ENCODE assay signal across 18 cellular contexts in the genomic region with DNA sequence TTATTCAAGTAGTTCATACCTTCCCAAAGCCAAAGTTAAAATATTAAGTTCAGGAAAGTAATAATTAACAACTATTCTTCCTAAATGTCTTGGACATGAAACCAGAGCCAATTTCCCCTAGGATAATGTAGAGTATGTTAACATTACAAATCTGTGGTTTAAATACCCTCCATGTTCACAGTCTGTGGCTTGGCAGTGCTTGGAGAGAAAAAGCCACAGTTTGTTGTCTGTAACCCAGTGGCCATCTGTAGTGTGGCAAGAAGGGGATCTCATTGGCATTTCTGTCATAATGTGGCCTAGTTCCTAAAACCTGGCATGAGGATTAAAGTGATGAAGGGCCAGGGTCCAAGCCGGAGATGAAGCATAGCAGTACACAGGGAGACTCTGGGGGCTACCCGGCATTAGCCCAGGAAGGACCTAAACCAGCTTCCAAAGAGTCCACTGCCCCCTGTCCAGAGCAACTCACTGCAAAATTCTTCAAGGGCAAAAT.
"Had no signal": no experiment of that assay in that cellular context is flagged by ENCODE, and none has a peak within 500 bp of the region (broad histone marks: within the 10 kb centered on the region; RNA-seq: fewer than 3 reads in every experiment).

No MANE protein-coding gene starts in this region.

- H3K9me3 Mint-ChIP-seq: activated CD4-positive, alpha-beta memory T cell treated with anti-CD3 and anti-CD28 coated beads, Interleukin-2, amount 10 ng/mL, durations not matched to agents 7 days and 5 days; activated naive CD4-positive, alpha-beta T cell treated with anti-CD3 and anti-CD28 coated beads, Interleukin-2, amount 10 ng/mL, durations not matched to agents 7 days and 5 days; activated T-cell treated with anti-CD3 and anti-CD28 coated beads, Interleukin-2, amount 50 U/mL, for 24 hours; effector memory CD8-positive, alpha-beta T cell had no signal

- H3K27me3 Mint-ChIP-seq: activated CD4-positive, alpha-beta memory T cell treated with anti-CD3 and anti-CD28 coated beads, Interleukin-2, amount 10 ng/mL, durations not matched to agents 7 days and 5 days; activated naive CD4-positive, alpha-beta T cell treated with anti-CD3 and anti-CD28 coated beads, Interleukin-2, amount 10 ng/mL, durations not matched to agents 7 days and 5 days; dendritic cell treated with granulocyte-macrophage colony-stimulating factor and Interleukin-4, amounts not matched to agents 40 ng/mL and 50 ng/mL, for 4 days; effector memory CD8-positive, alpha-beta T cell; T-helper 17 cell had no signal

- H3K4me1 Mint-ChIP-seq: activated CD4-positive, alpha-beta memory T cell treated with anti-CD3 and anti-CD28 coated beads, Interleukin-2, amount 10 ng/mL, durations not matched to agents 7 days and 5 days; activated naive CD4-positive, alpha-beta T cell treated with anti-CD3 and anti-CD28 coated beads, Interleukin-2, amount 10 ng/mL, durations not matched to agents 7 days and 5 days; brain had no signal

- H3K4me1 ChIP-seq: upper lobe of left lung had no signal

- DNase-seq: activated CD4-positive, alpha-beta memory T cell treated with anti-CD3 and anti-CD28 coated beads, Interleukin-2, amount 10 ng/mL, durations not matched to agents 7 days and 5 days; activated CD4-positive, alpha-beta T cell treated with anti-CD3 and anti-CD28 coated beads for 4 hours; activated naive CD4-positive, alpha-beta T cell treated with anti-CD3 and anti-CD28 coated beads, Interleukin-2, amount 10 ng/mL, durations not matched to agents 7 days and 5 days; activated T-cell treated with anti-CD3 and anti-CD28 coated beads, Interleukin-2, amount 50 U/mL, for 24 hours; effector memory CD8-positive, alpha-beta T cell; heart right ventricle; mammary epithelial cell; naive thymus-derived CD4-positive, alpha-beta T cell; right cardiac atrium; small intestine; stimulated activated naive CD8-positive, alpha-beta T cell treated with anti-CD3 and anti-CD28 coated beads, Interleukin-15, Interleukin-2, amounts not matched to agents 100 U/mL and 50 U/mL, for 24 hours; T-helper 17 cell had no signal

- H3K36me3 ChIP-seq: adrenal gland, heart right ventricle, upper lobe of left lung had no signal

- H3K36me3 Mint-ChIP-seq: activated naive CD4-positive, alpha-beta T cell treated with anti-CD3 and anti-CD28 coated beads, Interleukin-2, amount 10 ng/mL, durations not matched to agents 7 days and 5 days; brain; naive thymus-derived CD4-positive, alpha-beta T cell had no signal

- H3K9me3 ChIP-seq: adrenal gland, heart right ventricle, upper lobe of left lung had no signal

- FAIRE-seq: frontal cortex, keratinocyte, small intestine had no signal

- H3K27ac Mint-ChIP-seq: activated CD4-positive, alpha-beta memory T cell treated with anti-CD3 and anti-CD28 coated beads, Interleukin-2, amount 10 ng/mL, durations not matched to agents 7 days and 5 days; activated naive CD4-positive, alpha-beta T cell treated with anti-CD3 and anti-CD28 coated beads, Interleukin-2, amount 10 ng/mL, durations not matched to agents 7 days and 5 days; activated T-cell treated with anti-CD3 and anti-CD28 coated beads, Interleukin-2, amount 50 U/mL, for 24 hours; brain; dendritic cell treated with granulocyte-macrophage colony-stimulating factor and Interleukin-4, amounts not matched to agents 40 ng/mL and 50 ng/mL, for 4 days; T-helper 17 cell had no signal

- H3K4me3 Mint-ChIP-seq: activated CD4-positive, alpha-beta memory T cell treated with anti-CD3 and anti-CD28 coated beads, Interleukin-2, amount 10 ng/mL, durations not matched to agents 7 days and 5 days; activated naive CD4-positive, alpha-beta T cell treated with anti-CD3 and anti-CD28 coated beads, Interleukin-2, amount 10 ng/mL, durations not matched to agents 7 days and 5 days; activated T-cell treated with anti-CD3 and anti-CD28 coated beads, Interleukin-2, amount 50 U/mL, for 24 hours; brain; dendritic cell treated with granulocyte-macrophage colony-stimulating factor and Interleukin-4, amounts not matched to agents 40 ng/mL and 50 ng/mL, for 4 days; effector memory CD8-positive, alpha-beta T cell; naive thymus-derived CD4-positive, alpha-beta T cell; T-helper 17 cell had no signal

- H3K27me3 ChIP-seq: adrenal gland, heart right ventricle, upper lobe of left lung had no signal

- H3K4me3 ChIP-seq: adrenal gland, heart right ventricle, upper lobe of left lung had no signal
